Comparison of ENCODE assay signal across 33 cellular contexts in genomic region chr11:123729602-123730001, GRCh38. TPM values are rescaled to one million over a fixed set of nuclear protein-coding genes. Genes with fewer than 3 reads are reported as not detected.
DNase-seq lines count a peak whose midpoint lies in the region; ATAC-seq, FAIRE-seq and TF ChIP-seq lines count a peak whose summit lies in the region.
"Had no signal": no experiment of that assay in that cellular context is flagged by ENCODE, and none has a peak within 500 bp of the region (broad histone marks: within the 10 kb centered on the region; RNA-seq: fewer than 3 reads in every experiment).

No MANE protein-coding gene starts in this region.

- H4K20me1 ChIP-seq in astrocyte (ENCODE audit: insufficient read depth, low read length), result peaks cover 23% of the 10 kb centered on the region

- H3K9me3 ChIP-seq in astrocyte (ENCODE audit: insufficient read depth, low read depth, low read length), result peaks cover 14% of the 10 kb centered on the region
- H3K9me3 ChIP-seq: Caco-2, SJCRH30 had no signal

- peaks cover 24% of the 10 kb centered on the region for H3K9me3 Mint-ChIP-seq in HFFc6
- H3K9me3 Mint-ChIP-seq in astrocyte (ENCODE audit: unreplicated experiment), result peaks cover 26% of the 10 kb centered on the region

- no peak for TF ChIP-seq CTCF in HFFc6 (IDR thresholded peaks at IDR 0.05)
- no peak for TF ChIP-seq CTCF in astrocyte (IDR thresholded peaks at IDR 0.05; ENCODE audit: insufficient read depth, low read depth, low read length)

- no peak overlapping the region; the same call in 1 of the 2 replicates for H3K27ac Mint-ChIP-seq in HFFc6
- no peak overlapping the region for H3K27ac Mint-ChIP-seq in astrocyte (ENCODE audit: unreplicated experiment)
- H3K27ac Mint-ChIP-seq: CD4-positive, alpha-beta memory T cell had no signal

- DNase-seq in EH (ENCODE audit: low read depth) (peak; percentile 43), HFFc6 (peak; percentile 64), astrocyte (ENCODE audit: low read depth) (no peak), kidney tubule cell (ENCODE audit: low spot score) (peak; percentile 65), NCI-H146 (lab: John Stamatoyannopoulos, UW) (no peak), H7 (no peak)
- DNase-seq: C1 segment of cervical spinal cord; Caco-2; CD4-positive, alpha-beta memory T cell; DMS 273 treated with DMSO at 0.1 percent for 48 hours; DMS79 treated with DMSO at 0.1 percent for 48 hours; Kasumi-1; MV-4-11; NCI-H1105; NCI-H1436 treated with DMSO at 0.1 percent for 48 hours; NCI-H1930; NCI-H446; NCI-H524 treated with DMSO at 0.1 percent for 48 hours; NCI-H774; PC-9; SJCRH30 had no signal

- H3K27me3 Mint-ChIP-seq in HFFc6 (ENCODE audit: insufficient read depth) (no peaks in the 10 kb centered on the region), astrocyte (ENCODE audit: low read depth, unreplicated experiment) (no peaks in the 10 kb centered on the region)
- H3K27me3 Mint-ChIP-seq: CD4-positive, alpha-beta memory T cell had no signal

- H3K4me1 Mint-ChIP-seq in HFFc6 (ENCODE audit: low read depth) (no peaks in the 10 kb centered on the region), astrocyte (ENCODE audit: low read depth, unreplicated experiment) (no peaks in the 10 kb centered on the region)
- H3K4me1 Mint-ChIP-seq: CD4-positive, alpha-beta memory T cell had no signal

- H3K4me3 ChIP-seq in astrocyte (ENCODE audit: insufficient read depth, low read depth, low read length) (no peak overlapping the region), H7 (ENCODE audit: insufficient read depth, low read depth, low read length) (no peak overlapping the region)
- H3K4me3 ChIP-seq: GM12878, K562, PC-9, SJCRH30 had no signal

- no peak overlapping the region for H3K4me3 Mint-ChIP-seq in HFFc6
- H3K4me3 Mint-ChIP-seq in astrocyte (ENCODE audit: unreplicated experiment), result no peak overlapping the region
- H3K4me3 Mint-ChIP-seq: CD4-positive, alpha-beta memory T cell had no signal

- H2AFZ ChIP-seq in astrocyte (ENCODE audit: low read depth, low read length), result no peak overlapping the region
- H2AFZ ChIP-seq: PC-9 had no signal

- H3K36me3 Mint-ChIP-seq in HFFc6 (ENCODE audit: low read depth), result peaks cover 10% of the 10 kb centered on the region; the same call in 1 of the 2 replicates
- H3K36me3 Mint-ChIP-seq in astrocyte (ENCODE audit: low read depth, unreplicated experiment), result peaks cover 54% of the 10 kb centered on the region

- no peak overlapping the region for H3K9ac ChIP-seq in astrocyte (ENCODE audit: low read length)

- FAIRE-seq in astrocyte (lab: Jason Lieb, UNC), result no peak
- FAIRE-seq: A204.1, GM12878, HepG2, K562 had no signal

- H3K4me1 ChIP-seq in astrocyte (ENCODE audit: insufficient read depth, low read length), result no peaks in the 10 kb centered on the region
- H3K4me1 ChIP-seq: Caco-2, SJCRH30 had no signal

- peak overlapping the region; percentile 8 for H3K4me2 ChIP-seq in astrocyte (ENCODE audit: low read length)
- H3K4me2 ChIP-seq: PC-9 had no signal

- H3K27ac ChIP-seq in astrocyte (ENCODE audit: low read depth, low read length), result no peak overlapping the region
- H3K27ac ChIP-seq: PC-9, SJCRH30 had no signal

- ATAC-seq in HG02970 (IDR thresholded peaks at IDR 0.05; ENCODE audit: low FRiP score, unreplicated experiment), result no peak
- ATAC-seq: GM12878, HepG2, K562, Right ventricle myocardium inferior, SK-N-SH treated with all-trans-retinoic acid at 6 μM for 48 hours had no signal

- H3K79me2 ChIP-seq in astrocyte (ENCODE audit: insufficient read depth, low read length), result peaks cover 25% of the 10 kb centered on the region

- H3K36me3 ChIP-seq in astrocyte (ENCODE audit: insufficient read depth, low read length), result peaks cover 46% of the 10 kb centered on the region
- peaks cover 56% of the 10 kb centered on the region for H3K36me3 ChIP-seq in H7 (replicated peaks; ENCODE audit: control insufficient read depth, insufficient read depth, low read length)

- H3K27me3 ChIP-seq in astrocyte (ENCODE audit: insufficient read depth, low read length) (no peaks in the 10 kb centered on the region), H7 (ENCODE audit: control insufficient read depth, insufficient read depth, low read length) (no peaks in the 10 kb centered on the region)
- H3K27me3 ChIP-seq: SJCRH30 had no signal

RNA-seq across cellular contexts. Expression of gene ZNF202, which starts 11.9 kb away (rescaled TPM):
- total RNA-seq in HFFc6 (2021; fragmentation: NEBNext Ultra II Directional; extraction: Animal tissue kit (Norgen Biotek cat#: 25700)), result 1 to 10 TPM; 5.4 to 8.3 (median 6.8) TPM
- total RNA-seq in astrocyte, result 8.6 and 11.3 TPM in 2 replicates
- 23.0 and 26.5 TPM in 2 replicates for total RNA-seq in H7 (2014; rRNA removed; shearing (Covaris generic))

RNA-seq across cellular contexts. Expression of gene OR6X1, which starts 24.7 kb away (rescaled TPM):
- not detected for total RNA-seq in HFFc6 (2021; fragmentation: NEBNext Ultra II Directional; extraction: Animal tissue kit (Norgen Biotek cat#: 25700))
- total RNA-seq in astrocyte, result not detected in 2 replicates
- not detected in 2 replicates for total RNA-seq in H7 (2014; rRNA removed; shearing (Covaris generic))
- total RNA-seq: Caco-2; CD4-positive, alpha-beta memory T cell; G401; GM12878; H4; HepG2; HT-29; K562; MCF 10A; PC-9; Right ventricle myocardium inferior; RPMI7951; SJCRH30 had no signal

Comparison
In these comparisons a context has a peak if more than half of its experiments do, and no peak if none do; other contexts are left out.
1. DNase-seq: peak in EH (single experiment), HFFc6 (single experiment) and kidney tubule cell (single experiment); none in astrocyte (single experiment), NCI-H146 (single experiment) and H7 (single experiment).